ENCODE assay signal across 1 cellular context in the genomic region with DNA sequence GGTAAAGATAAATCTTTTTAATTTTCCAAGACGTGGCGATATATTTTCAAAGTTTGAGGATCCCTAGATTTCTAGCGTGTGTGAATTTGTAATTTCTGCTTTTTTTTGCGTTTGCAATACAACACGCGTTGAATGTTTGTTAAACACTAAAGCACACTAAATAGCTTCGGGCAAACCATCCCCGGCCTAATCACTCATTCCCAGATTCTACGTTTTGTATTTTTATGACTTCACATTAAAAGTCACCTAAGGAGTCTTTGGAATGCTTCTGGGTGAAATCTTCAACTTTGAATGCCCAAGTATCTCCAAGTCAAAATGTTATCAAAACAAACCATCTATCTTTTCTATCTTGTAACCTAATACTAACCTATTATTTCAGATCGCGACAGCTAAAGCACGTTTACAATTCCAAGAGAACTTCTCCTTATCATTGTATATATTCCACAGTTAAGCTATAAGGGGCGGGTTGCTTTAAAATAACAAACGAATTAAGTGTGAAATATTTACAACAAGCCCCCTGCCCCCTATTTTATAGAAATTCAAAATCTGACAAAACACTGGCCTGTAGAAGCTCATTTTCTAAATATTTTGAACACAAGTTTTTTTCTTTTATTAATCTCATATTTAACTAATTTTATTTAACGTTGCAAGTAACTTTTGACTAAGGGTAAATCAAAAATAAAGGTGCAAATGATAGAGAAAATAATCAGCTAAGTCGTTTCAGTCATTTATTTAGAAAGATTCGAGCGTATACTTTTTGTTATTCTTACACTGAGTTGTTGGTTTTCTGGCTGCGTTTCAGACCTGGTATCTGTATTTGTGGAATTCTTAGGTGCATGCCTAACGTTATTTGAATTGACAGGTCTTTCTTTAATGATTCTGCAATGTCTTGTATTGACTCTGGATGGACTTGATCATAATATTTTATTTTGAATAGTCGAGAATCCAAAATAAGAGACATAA.
A peak's percentile ranks its signal among the peaks of the same experiment; 100 is the strongest.
TF ChIP-seq lines count a peak whose summit lies in the region.

No MANE protein-coding gene starts in this region.

TF ChIP-seq in HepG2, 621 proteins besides CTCF, POLR2A, EP300 and RAD21 (continued from another document):
- TF ChIP-seq CBX2 (IDR thresholded peaks at IDR 0.05; ENCODE audit: low read depth, low read length): peak; percentile 86
- TF ChIP-seq CBX2 (CRISPR knock-in tag; IDR thresholded peaks at IDR 0.05; ENCODE audit: low read depth): no peak; the same call in 1 of the 2 replicates
